In genomic region chr3:24101676-24102168, GRCh38 we compare ENCODE assay signal across 1 cellular context.
TF ChIP-seq lines count a peak whose summit lies in the region.

No MANE protein-coding gene starts in this region.

TF ChIP-seq in H1, 55 proteins besides CTCF, POLR2A, EP300 and RAD21 (continued from another document):
- no peak for TF ChIP-seq CHD7 (IDR thresholded peaks at IDR 0.05; ENCODE audit: insufficient replicate concordance, low read length)
- TF ChIP-seq TEAD4 (IDR thresholded peaks at IDR 0.05; ENCODE audit: low read depth, low read length) = no peak
- no peak for TF ChIP-seq RXRA (IDR thresholded peaks at IDR 0.05; ENCODE audit: insufficient read depth, low read depth, low read length)
- no peak for TF ChIP-seq HDAC6 (IDR thresholded peaks at IDR 0.05; ENCODE audit: low read depth, low read length)
- TF ChIP-seq MAFK (IDR thresholded peaks at IDR 0.05; ENCODE audit: low read depth, low read length) = no peak
- TF ChIP-seq RNF2 (IDR thresholded peaks at IDR 0.05; ENCODE audit: borderline replicate concordance, low read depth, low read length, missing control alignments, poor library complexity, severe bottlenecking) = no peak
- no peak for TF ChIP-seq CHD1 (IDR thresholded peaks at IDR 0.05; ENCODE audit: low read depth, low read length)
- TF ChIP-seq NANOG (IDR thresholded peaks at IDR 0.05; ENCODE audit: insufficient read depth, low read depth, low read length, poor library complexity, severe bottlenecking) = no peak
- no peak for TF ChIP-seq JUN (IDR thresholded peaks at IDR 0.05; ENCODE audit: low read depth, low read length)
- no peak for TF ChIP-seq SP1 (IDR thresholded peaks at IDR 0.05; ENCODE audit: low read depth, low read length)
- TF ChIP-seq HDAC2 (IDR thresholded peaks at IDR 0.05; ENCODE audit: borderline replicate concordance in 1 of 2, low read depth in 2 of 2, low read length in 2 of 2) = no peak
- TF ChIP-seq TBP (IDR thresholded peaks at IDR 0.05; ENCODE audit: low read depth, low read length) = no peak
- TF ChIP-seq JUND (IDR thresholded peaks at IDR 0.05; ENCODE audit: low read length) = no peak
